Comparison of ENCODE assay signal across 10 cellular contexts in genomic region chr4:7964459-7964858, GRCh38. TPM values are rescaled to one million over a fixed set of nuclear protein-coding genes. Genes with fewer than 3 reads are reported as not detected.
A peak's percentile ranks its signal among the peaks of the same experiment; 100 is the strongest.
DNase-seq lines count a peak whose midpoint lies in the region; ATAC-seq and TF ChIP-seq lines count a peak whose summit lies in the region.
"Had no signal": no experiment of that assay in that cellular context is flagged by ENCODE, and none has a peak within 500 bp of the region (broad histone marks: within the 10 kb centered on the region; RNA-seq: fewer than 3 reads in every experiment).

No MANE protein-coding gene starts in this region.

- H3K4me1 ChIP-seq in esophagus (ENCODE audit: control insufficient read depth in 2 of 2, insufficient read depth in 2 of 2, low read length in 1 of 2) (peaks cover 10 to 28% of the 10 kb centered on the region in 2 donors), hepatocyte (ENCODE audit: insufficient read depth) (peaks cover 22% of the 10 kb centered on the region)

- no peak for TF ChIP-seq CTCF in hepatocyte (IDR thresholded peaks at IDR 0.05; ENCODE audit: poor library complexity)

- no peaks in the 10 kb centered on the region for H3K27me3 Mint-ChIP-seq in activated CD8-positive, alpha-beta memory T cell treated with anti-CD3 and anti-CD28 coated beads, Interleukin-2, amount 10 ng/mL, durations not matched to agents 7 days and 5 days
- peaks cover 14% of the 10 kb centered on the region for H3K27me3 Mint-ChIP-seq in stimulated activated naive CD8-positive, alpha-beta T cell treated with anti-CD3 and anti-CD28 coated beads, Interleukin-15, amount 100 ng/mL, for 72 hours

- H2AFZ ChIP-seq in hepatocyte: no peak overlapping the region

- H4K20me1 ChIP-seq in hepatocyte (ENCODE audit: insufficient read depth, poor library complexity, severe bottlenecking): no peaks in the 10 kb centered on the region

- H3K4me3 ChIP-seq in esophagus (ENCODE audit: low read depth in 1 of 2, low read length in 2 of 2) (no peak overlapping the region), hepatocyte (no peak overlapping the region)
- H3K4me3 ChIP-seq: thyroid gland had no signal

- no peaks in the 10 kb centered on the region for H3K36me3 Mint-ChIP-seq in activated CD8-positive, alpha-beta memory T cell treated with anti-CD3 and anti-CD28 coated beads, Interleukin-2, amount 10 ng/mL, durations not matched to agents 7 days and 5 days

- H3K4me2 ChIP-seq in hepatocyte: no peak overlapping the region

- H3K4me1 Mint-ChIP-seq in activated CD8-positive, alpha-beta memory T cell treated with anti-CD3 and anti-CD28 coated beads, Interleukin-2, amount 10 ng/mL, durations not matched to agents 7 days and 5 days: peaks cover 64% of the 10 kb centered on the region
- peaks cover 88% of the 10 kb centered on the region for H3K4me1 Mint-ChIP-seq in stimulated activated naive CD8-positive, alpha-beta T cell treated with anti-CD3 and anti-CD28 coated beads, Interleukin-15, amount 100 ng/mL, for 72 hours

- no peaks in the 10 kb centered on the region for H3K79me2 ChIP-seq in hepatocyte

- H3K36me3 ChIP-seq in esophagus (ENCODE audit: control insufficient read depth in 2 of 2, insufficient read depth in 2 of 2, low read length in 1 of 2) (peaks cover 0 to 2% of the 10 kb centered on the region in 2 donors), hepatocyte (replicated peaks; ENCODE audit: insufficient read depth, low read depth) (no peaks in the 10 kb centered on the region)
- H3K36me3 ChIP-seq: thyroid gland had no signal

- no peak overlapping the region for H3K4me3 Mint-ChIP-seq in activated CD8-positive, alpha-beta memory T cell treated with anti-CD3 and anti-CD28 coated beads, Interleukin-2, amount 10 ng/mL, durations not matched to agents 7 days and 5 days
- H3K4me3 Mint-ChIP-seq in stimulated activated naive CD8-positive, alpha-beta T cell treated with anti-CD3 and anti-CD28 coated beads, Interleukin-15, amount 100 ng/mL, for 72 hours: peak overlapping the region; percentile 18 to 39

- H3K27ac Mint-ChIP-seq in activated CD8-positive, alpha-beta memory T cell treated with anti-CD3 and anti-CD28 coated beads, Interleukin-2, amount 10 ng/mL, durations not matched to agents 7 days and 5 days: peak overlapping the region; percentile 51
- H3K27ac Mint-ChIP-seq in stimulated activated naive CD8-positive, alpha-beta T cell treated with anti-CD3 and anti-CD28 coated beads, Interleukin-15, amount 100 ng/mL, for 72 hours: peak overlapping the region; percentile 70 to 77

- peak; percentile 55 for ATAC-seq in activated CD8-positive, alpha-beta memory T cell treated with anti-CD3 and anti-CD28 coated beads, Interleukin-2, amount 10 ng/mL, durations not matched to agents 7 days and 5 days
- ATAC-seq in stimulated activated naive CD8-positive, alpha-beta T cell treated with anti-CD3 and anti-CD28 coated beads, Interleukin-15, amount 100 ng/mL, for 72 hours: peak; percentile 46
- ATAC-seq in esophagus mucosa: no peak

- no peaks in the 10 kb centered on the region for H3K9me2 ChIP-seq in hepatocyte (replicated peaks; ENCODE audit: insufficient read depth)

- no peaks in the 10 kb centered on the region for H3K9me3 Mint-ChIP-seq in activated CD8-positive, alpha-beta memory T cell treated with anti-CD3 and anti-CD28 coated beads, Interleukin-2, amount 10 ng/mL, durations not matched to agents 7 days and 5 days (ENCODE audit: low read depth)
- no peaks in the 10 kb centered on the region for H3K9me3 Mint-ChIP-seq in stimulated activated naive CD8-positive, alpha-beta T cell treated with anti-CD3 and anti-CD28 coated beads, Interleukin-15, amount 100 ng/mL, for 72 hours

- H3K9me3 ChIP-seq in esophagus (ENCODE audit: control insufficient read depth in 2 of 2, insufficient read depth in 1 of 2, low read depth in 1 of 2, low read length in 1 of 2) (no peaks in the 10 kb centered on the region), hepatocyte (ENCODE audit: low read depth) (no peaks in the 10 kb centered on the region)
- H3K9me3 ChIP-seq: thyroid gland had no signal

- 69 to 76% methylated on average over 5 of the region's 5 CpGs for whole genome bisulfite sequencing in esophagus, 2 donors
- WGBS in hepatocyte (ENCODE audit: low lambda C conversion rate, missing lambda C conversion rate): 87% methylated on average over 5 of the region's 5 CpGs

- no peak for DNase-seq in activated CD8-positive, alpha-beta memory T cell treated with anti-CD3 and anti-CD28 coated beads, Interleukin-2, amount 10 ng/mL, durations not matched to agents 7 days and 5 days
- no peak for DNase-seq in activated CD8-positive, alpha-beta memory T cell treated with anti-CD3 and anti-CD28 coated beads, Interleukin-2, amount 50 U/mL, for 4 hours
- DNase-seq in activated CD4-positive, alpha-beta T cell treated with anti-CD3 and anti-CD28 coated beads for 48 hours: peak; percentile 59
- peak in 1 of 2 donors; percentile 58 for DNase-seq in stimulated activated naive CD8-positive, alpha-beta T cell treated with anti-CD3 and anti-CD28 coated beads, Interleukin-15, amount 100 ng/mL, for 72 hours
- DNase-seq in hepatocyte (ENCODE audit: low spot score): no peak
- DNase-seq in effector CD4-positive, alpha-beta T cell: no peak
- DNase-seq: ACHN, thyroid gland had no signal

- H3K27ac ChIP-seq in esophagus (ENCODE audit: low read depth in 2 of 2, low read length in 1 of 2): peak overlapping the region; percentile 80 to 90
- no peak overlapping the region for H3K27ac ChIP-seq in hepatocyte

- H3K27me3 ChIP-seq in esophagus (ENCODE audit: control insufficient read depth in 1 of 2, insufficient read depth in 2 of 2, low read length in 2 of 2) (no peaks in the 10 kb centered on the region), hepatocyte (no peaks in the 10 kb centered on the region)
- H3K27me3 ChIP-seq: thyroid gland had no signal

- CTCF ChIA-PET in activated CD8-positive, alpha-beta memory T cell treated with anti-CD3 and anti-CD28 coated beads, Interleukin-2, amount 10 ng/mL, durations not matched to agents 7 days and 5 days (lab: Charles Lee): interaction anchor here (1.1 to 2.1 kb wide), 4 partner anchors 16 to 162 kb away, joined by 3 to 5 read pairs (median 4); no protein-coding TSS in a partner anchor

RNA-seq across cellular contexts. Expression of gene AFAP1, which starts 24.8 kb away (rescaled TPM):
- 1 to 10 TPM; 5.8 to 5.9 TPM for total RNA-seq in activated CD8-positive, alpha-beta memory T cell treated with anti-CD3 and anti-CD28 coated beads, Interleukin-2, amount 10 ng/mL, durations not matched to agents 7 days and 5 days
- polyA plus RNA-seq in esophagus (1 to 10 TPM; 2.0 to 4.0 TPM), hepatocyte (6.9 and 9.3 TPM in 2 replicates)
- total RNA-seq in esophagus mucosa (5.5 TPM), hepatocyte (12.6 and 16.2 TPM in 2 replicates)
